Comparison of ENCODE assay signal across 18 cellular contexts in the genomic region with DNA sequence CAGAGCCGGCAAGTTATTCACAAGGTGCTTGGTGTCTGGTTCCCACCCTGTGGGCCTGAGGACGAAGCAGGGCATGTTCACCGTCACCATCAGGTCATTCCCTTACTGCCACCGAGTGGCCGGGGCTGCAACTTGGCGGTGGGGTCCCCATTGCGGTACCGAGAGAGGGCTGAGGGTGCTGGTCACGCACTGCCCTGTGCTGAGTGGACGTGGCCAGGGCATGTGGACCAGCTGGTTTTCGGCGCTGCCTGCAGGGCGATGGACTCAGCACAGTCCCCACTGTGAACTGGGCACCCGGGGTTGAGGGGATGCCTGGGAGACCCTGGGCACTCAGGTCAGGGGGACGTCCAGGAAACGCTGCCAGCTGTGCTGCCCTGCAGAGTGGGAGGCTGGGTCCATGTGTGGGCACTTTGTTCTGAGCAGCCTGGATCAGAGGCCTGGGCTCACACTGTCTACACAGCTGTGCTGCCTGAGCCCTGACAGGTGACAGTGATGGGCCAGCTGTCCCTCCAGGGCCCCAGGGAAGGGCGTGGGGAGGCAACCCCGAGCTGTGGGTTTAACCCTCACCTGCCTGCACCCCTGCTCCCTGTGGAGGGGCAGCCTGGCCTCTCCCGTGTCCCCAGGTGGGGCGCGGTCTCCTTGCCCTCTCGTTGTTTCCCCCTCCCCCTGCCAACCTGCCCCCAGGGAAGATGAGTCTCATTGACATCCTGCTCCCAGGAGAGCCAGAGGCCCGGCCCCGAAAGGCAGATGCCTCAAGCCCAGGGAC. TPM values are rescaled to one million over a fixed set of nuclear protein-coding genes. Genes with fewer than 3 reads are reported as not detected.
DNase-seq lines count a peak whose midpoint lies in the region; ATAC-seq and TF ChIP-seq lines count a peak whose summit lies in the region.
"Had no signal": no experiment of that assay in that cellular context is flagged by ENCODE, and none has a peak within 500 bp of the region (broad histone marks: within the 10 kb centered on the region; RNA-seq: fewer than 3 reads in every experiment).

No MANE protein-coding gene starts in this region.

- H3K14ac ChIP-seq in neuronal stem cell (ENCODE audit: low read length), result peak overlapping the region; percentile 71

- no peaks in the 10 kb centered on the region for H3K36me3 ChIP-seq in WERI-Rb-1
- H3K36me3 ChIP-seq in neuronal stem cell (replicated peaks in 1 of 2; ENCODE audit: control insufficient read depth in 2 of 2, insufficient read depth in 2 of 2, low read length in 2 of 2), result no peaks in the 10 kb centered on the region
- H3K36me3 ChIP-seq: Peyer's patch had no signal

- peak overlapping the region; percentile 89 for H3K23ac ChIP-seq in neuronal stem cell (ENCODE audit: low read depth, low read length, poor library complexity)

- TF ChIP-seq CTCF in WERI-Rb-1 (IDR thresholded peaks at IDR 0.05; ENCODE audit: low read depth, low read length) (0 out of 2 replicates have a peak, but pooled peaks have one; percentile 10), GM10248 (IDR thresholded peaks at IDR 0.05; ENCODE audit: control extremely low read depth, extremely low read depth, low read depth, missing control alignments) (no peak)

- H2AFZ ChIP-seq in neuronal stem cell (ENCODE audit: low read length), result no peak overlapping the region

- H3K27ac ChIP-seq in WERI-Rb-1 (no peak overlapping the region), neuronal stem cell (replicated peaks; ENCODE audit: low read length) (no peak overlapping the region)
- H3K27ac ChIP-seq: 22Rv1, HL-60, Peyer's patch had no signal

- H3K27me3 ChIP-seq in WERI-Rb-1 (ENCODE audit: insufficient read depth, low read depth, severe bottlenecking) (no peaks in the 10 kb centered on the region), neuronal stem cell (ENCODE audit: control insufficient read depth in 3 of 3, insufficient read depth in 3 of 3, low read depth in 1 of 3, low read length in 3 of 3) (peaks cover 0 to 2% (median 0%) of the 10 kb centered on the region in 3 experiments)
- H3K27me3 ChIP-seq: Peyer's patch had no signal

- no peak overlapping the region for H2BK120ac ChIP-seq in neuronal stem cell (ENCODE audit: low read depth, low read length)

- H3K79me1 ChIP-seq in neuronal stem cell (ENCODE audit: low read depth, low read length), result peaks cover 2% of the 10 kb centered on the region

- H3K4me3 ChIP-seq in WERI-Rb-1 (ENCODE audit: low read depth, low read length) (no peak overlapping the region), neuronal stem cell (ENCODE audit: low read length in 2 of 2) (peak overlapping the region in 1 of 2 donors; percentile 34)
- H3K4me3 ChIP-seq: Peyer's patch had no signal

- POLR2A ChIA-PET in GM10248 (lab: Yijun Ruan, JAX), result interaction anchor here (0.6 kb wide), 1 partner anchor 45 kb away, joined by 5 read pairs; no protein-coding TSS in a partner anchor

- H2BK15ac ChIP-seq in neuronal stem cell (ENCODE audit: low read length), result peak overlapping the region; percentile 26

- H2BK5ac ChIP-seq in neuronal stem cell (ENCODE audit: low read length), result peak overlapping the region; percentile 35

- peaks cover 0 to 11% of the 10 kb centered on the region in 2 donors for H3K4me1 ChIP-seq in neuronal stem cell (ENCODE audit: control insufficient read depth in 2 of 2, insufficient read depth in 1 of 2, low read depth in 1 of 2, low read length in 2 of 2)
- H3K4me1 ChIP-seq: Peyer's patch had no signal

- H3K4ac ChIP-seq in neuronal stem cell (ENCODE audit: low read length), result no peak overlapping the region

- peaks cover 12% of the 10 kb centered on the region for H3K9me3 ChIP-seq in WERI-Rb-1 (ENCODE audit: severe bottlenecking)
- H3K9me3 ChIP-seq in neuronal stem cell (replicated peaks in 1 of 2; ENCODE audit: control insufficient read depth in 2 of 2, insufficient read depth in 1 of 2, low read depth in 1 of 2, low read length in 2 of 2), result peaks cover 14 to 15% of the 10 kb centered on the region in 2 donors

- peak overlapping the region; percentile 41 for H2BK12ac ChIP-seq in neuronal stem cell (ENCODE audit: low read length)

- WGBS in neuronal stem cell (ENCODE audit: extremely low coverage in 2 of 2, insufficient read length in 2 of 2, insufficient replicate concordance in 1 of 2), 2 donors, result no CpG with 5 or more reads among the region's 24 CpGs

- no peak for ATAC-seq in HG03521 (IDR thresholded peaks at IDR 0.05; ENCODE audit: unreplicated experiment)

- H4K91ac ChIP-seq in neuronal stem cell (ENCODE audit: low read depth, low read length, poor library complexity), result peak overlapping the region; percentile 85

- no peak overlapping the region for H4K8ac ChIP-seq in neuronal stem cell (ENCODE audit: low read depth, low read length)

- CTCF ChIA-PET in GM10248 (lab: Yijun Ruan, JAX), result no interaction called here

- H3K9ac ChIP-seq in neuronal stem cell (ENCODE audit: low read depth, low read length, poor library complexity), result no peak overlapping the region

- H3K4me2 ChIP-seq in neuronal stem cell (ENCODE audit: insufficient read depth, low read length, poor library complexity, severe bottlenecking), result no peak overlapping the region

- DNase-seq in DMS53 (lab: John Stamatoyannopoulos, UW), result peak; percentile 42
- no peak for DNase-seq in DMS53 treated with DMSO at 0.1 percent for 48 hours (lab: John Stamatoyannopoulos, UW; ENCODE audit: unreplicated experiment)
- DNase-seq in COLO668 (lab: John Stamatoyannopoulos, UW; ENCODE audit: unreplicated experiment), result peak; percentile 77
- no peak for DNase-seq in WERI-Rb-1
- no peak for DNase-seq in neuronal stem cell (ENCODE audit: low spot score)
- DNase-seq in stimulated activated CD4-positive, alpha-beta T cell treated with anti-CD3 and anti-CD28 coated beads, Interleukin-12 subunit alpha, Interleukin-12 subunit beta, amount 100 ng/mL, for 4 hours, result no peak
- no peak for DNase-seq in GM10248 (ENCODE audit: extremely low spot score)
- DNase-seq: C1 segment of cervical spinal cord, DMS 273 treated with DMSO at 0.1 percent for 48 hours, HCEC 1CT, MV-4-11, NCI-H1436, NCI-H2029 treated with DMSO at 0.1 percent for 48 hours, Peyer's patch, SW 1271 had no signal

- H3K18ac ChIP-seq in neuronal stem cell (ENCODE audit: low read length), result peak overlapping the region; percentile 52

- peak overlapping the region; percentile 84 for H2AK5ac ChIP-seq in neuronal stem cell (ENCODE audit: low read depth, low read length)

RNA-seq across cellular contexts. Expression of a gene that starts 39.3 kb away (rescaled TPM):
- 0.52 TPM for polyA plus RNA-seq in neuronal stem cell (2013, experiment 1 of 2)
- polyA plus RNA-seq in neuronal stem cell (2013, experiment 2 of 2), result 0.51 TPM

RNA-seq across cellular contexts. Expression of a gene that starts 51.4 kb away (rescaled TPM):
- polyA plus RNA-seq in neuronal stem cell (2013, experiment 1 of 2), result 77.3 TPM
- 69.6 TPM for polyA plus RNA-seq in neuronal stem cell (2013, experiment 2 of 2)

RNA-seq across cellular contexts. Expression of a gene that starts 51.6 kb away (rescaled TPM):
- 14.5 TPM for polyA plus RNA-seq in neuronal stem cell (2013, experiment 1 of 2)
- 15.3 TPM for polyA plus RNA-seq in neuronal stem cell (2013, experiment 2 of 2)

Comparison
In these comparisons a context has a peak if more than half of its experiments do, and no peak if none do; other contexts are left out.
1. DNase-seq: peak in DMS53 (single experiment) and COLO668 (single experiment); none in DMS53 treated with DMSO at 0.1 percent for 48 hours (single experiment), WERI-Rb-1 (single experiment), neuronal stem cell (single experiment), stimulated activated CD4-positive, alpha-beta T cell treated with anti-CD3 and anti-CD28 coated beads, Interleukin-12 subunit alpha, Interleukin-12 subunit beta, amount 100 ng/mL, for 4 hours (single experiment) and GM10248 (single experiment).